ENCODE assay signal across 8 cellular contexts in genomic region chr20:36573798-36574277, GRCh38. TPM values are rescaled to one million over a fixed set of nuclear protein-coding genes. Genes with fewer than 3 reads are reported as not detected.
DNase-seq lines count a peak whose midpoint lies in the region; ATAC-seq and TF ChIP-seq lines count a peak whose summit lies in the region.

No MANE protein-coding gene starts in this region.

- H4K91ac ChIP-seq in neuronal stem cell (ENCODE audit: low read depth, low read length, poor library complexity): no peak overlapping the region

- no peaks in the 10 kb centered on the region for H3K27me3 ChIP-seq in neuronal stem cell (ENCODE audit: control insufficient read depth in 3 of 3, insufficient read depth in 3 of 3, low read depth in 1 of 3, low read length in 3 of 3)

- H2AFZ ChIP-seq in neuronal stem cell (ENCODE audit: low read length): peak overlapping the region; percentile 83

- H3K9ac ChIP-seq in neuronal stem cell (ENCODE audit: low read depth, low read length, poor library complexity): peak overlapping the region; percentile 74

- peak overlapping the region; percentile 51 for H3K27ac ChIP-seq in neuronal stem cell (replicated peaks; ENCODE audit: low read length)

- peak overlapping the region; percentile 52 for H3K4me2 ChIP-seq in neuronal stem cell (ENCODE audit: insufficient read depth, low read length, poor library complexity, severe bottlenecking)

- no peak overlapping the region for H4K8ac ChIP-seq in neuronal stem cell (ENCODE audit: low read depth, low read length)

- H2BK5ac ChIP-seq in neuronal stem cell (ENCODE audit: low read length): peak overlapping the region; percentile 91

- no peak overlapping the region for H2BK12ac ChIP-seq in neuronal stem cell (ENCODE audit: low read length)

- peaks cover 12% of the 10 kb centered on the region for H3K79me1 ChIP-seq in neuronal stem cell (ENCODE audit: low read depth, low read length)

- H3K18ac ChIP-seq in neuronal stem cell (ENCODE audit: low read length): peak overlapping the region; percentile 98

- peaks cover 16 to 22% of the 10 kb centered on the region in 2 donors for H3K4me1 ChIP-seq in neuronal stem cell (ENCODE audit: control insufficient read depth in 2 of 2, insufficient read depth in 1 of 2, low read depth in 1 of 2, low read length in 2 of 2)

- no peaks in the 10 kb centered on the region for H3K9me3 ChIP-seq in neuronal stem cell (replicated peaks in 1 of 2; ENCODE audit: control insufficient read depth in 2 of 2, insufficient read depth in 1 of 2, low read depth in 1 of 2, low read length in 2 of 2)

- peak overlapping the region; percentile 75 for H3K23ac ChIP-seq in neuronal stem cell (ENCODE audit: low read depth, low read length, poor library complexity)

- no peak overlapping the region for H3K14ac ChIP-seq in neuronal stem cell (ENCODE audit: low read length)

- H3K4ac ChIP-seq in neuronal stem cell (ENCODE audit: low read length): no peak overlapping the region

- H3K36me3 ChIP-seq in neuronal stem cell (replicated peaks in 1 of 2; ENCODE audit: control insufficient read depth in 2 of 2, insufficient read depth in 2 of 2, low read length in 2 of 2): peaks cover 5 to 23% of the 10 kb centered on the region in 2 donors

- H2AK5ac ChIP-seq in neuronal stem cell (ENCODE audit: low read depth, low read length): peak overlapping the region; percentile 94

- ATAC-seq in HG02588 (IDR thresholded peaks at IDR 0.05; ENCODE audit: unreplicated experiment) (no peak), GM18858 (IDR thresholded peaks at IDR 0.05; ENCODE audit: unreplicated experiment) (no peak)

- no peak for TF ChIP-seq CTCF in GM12864 (IDR thresholded peaks at IDR 0.05; ENCODE audit: low read depth, low read length, missing control alignments)
- no peak for TF ChIP-seq CTCF in foreskin fibroblast (IDR thresholded peaks at IDR 0.05; ENCODE audit: low read depth, low read length)

- DNase-seq in GM12864 (ENCODE audit: low read depth) (no peak), Kasumi-1 (lab: John Stamatoyannopoulos, UW) (peak; percentile 63 to 66), foreskin fibroblast (peak in 1 of 2 donors; percentile 21), neuronal stem cell (ENCODE audit: low spot score) (no peak), DMS153 treated with DMSO at 0.1 percent for 48 hours (lab: John Stamatoyannopoulos, UW; ENCODE audit: unreplicated experiment) (no peak)
- DNase-seq in activated CD8-positive, alpha-beta memory T cell treated with anti-CD3 and anti-CD28 coated beads for 24 hours: peak; percentile 76

- peak overlapping the region; percentile 82 for H2BK15ac ChIP-seq in neuronal stem cell (ENCODE audit: low read length)

- no CpG with 5 or more reads among the region's 42 CpGs for WGBS in neuronal stem cell (ENCODE audit: extremely low coverage in 2 of 2, insufficient read length in 2 of 2, insufficient replicate concordance in 1 of 2), 2 donors

- H3K4me3 ChIP-seq in GM12864 (ENCODE audit: low read depth, low read length) (peak overlapping the region; percentile 92), foreskin fibroblast (ENCODE audit: low read depth in 1 of 2, low read length in 2 of 2) (peak overlapping the region; percentile 67 to 87), neuronal stem cell (ENCODE audit: low read length in 2 of 2) (peak overlapping the region; percentile 92 to 94)

- H2BK120ac ChIP-seq in neuronal stem cell (ENCODE audit: low read depth, low read length): no peak overlapping the region

RNA-seq across cellular contexts. Expression of gene TGIF2, which starts 0.4 kb away (rescaled TPM):
- polyA plus RNA-seq in neuronal stem cell (2013, experiment 1 of 2): 116 TPM
- 126 TPM for polyA plus RNA-seq in neuronal stem cell (2013, experiment 2 of 2)

RNA-seq across cellular contexts. Expression of gene RAB5IF, which starts 31.7 kb away (rescaled TPM):
- polyA plus RNA-seq in neuronal stem cell (2013, experiment 1 of 2): 78.3 TPM
- 76.5 TPM for polyA plus RNA-seq in neuronal stem cell (2013, experiment 2 of 2)

RNA-seq across cellular contexts. Expression of gene MYL9, which starts 32.5 kb away (rescaled TPM):
- 136 TPM for polyA plus RNA-seq in neuronal stem cell (2013, experiment 1 of 2)
- polyA plus RNA-seq in neuronal stem cell (2013, experiment 2 of 2): 136 TPM

Comparison
In these comparisons a context has a peak if more than half of its experiments do, and no peak if none do; other contexts are left out.
1. DNase-seq: peak in Kasumi-1 (2 of 2) and activated CD8-positive, alpha-beta memory T cell treated with anti-CD3 and anti-CD28 coated beads for 24 hours (single experiment); none in GM12864 (single experiment), neuronal stem cell (single experiment) and DMS153 treated with DMSO at 0.1 percent for 48 hours (single experiment).
2. Peak in every context shown above with its lines, with median percentiles within 50 percentile points of each other: H3K4me3 ChIP-seq.